ENCODE assay signal across 11 cellular contexts in the genomic region with DNA sequence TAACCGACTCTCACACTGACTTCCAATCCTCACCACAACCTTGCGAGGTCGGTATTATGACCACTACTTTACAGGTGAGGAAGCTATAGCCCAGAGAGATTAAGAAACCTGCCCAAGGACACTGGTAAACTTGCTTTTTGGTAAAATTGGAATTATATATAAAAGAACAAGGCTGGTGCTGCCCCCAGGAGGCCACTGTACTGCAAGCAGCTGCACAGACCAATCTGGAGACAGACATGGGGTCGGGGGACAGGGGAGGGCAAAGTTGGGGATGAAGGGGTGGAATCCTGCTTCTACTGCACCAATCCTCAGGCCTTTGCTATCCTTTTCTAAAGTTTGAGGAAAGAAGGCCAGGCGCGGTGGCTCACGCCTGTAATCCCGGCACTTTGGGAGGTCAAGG.
A peak's percentile ranks its signal among the peaks of the same experiment; 100 is the strongest.
DNase-seq lines count a peak whose midpoint lies in the region; ATAC-seq and TF ChIP-seq lines count a peak whose summit lies in the region.
"Had no signal": no experiment of that assay in that cellular context is flagged by ENCODE, and none has a peak within 500 bp of the region (broad histone marks: within the 10 kb centered on the region; RNA-seq: fewer than 3 reads in every experiment).

No MANE protein-coding gene starts in this region.

- DNase-seq in NCI-H2081 (lab: John Stamatoyannopoulos, UW) (peak; percentile 12 to 30), NCI-H2081 treated with DMSO at 0.1 percent for 48 hours (lab: John Stamatoyannopoulos, UW) (no peak), HuH-7.5 (ENCODE audit: low spot score) (peak; percentile 24), mesendoderm (peak; percentile 45), body of pancreas (no peak), coronary artery (ENCODE audit: low spot score) (no peak)
- DNase-seq: nephron progenitor cell, Peyer's patch had no signal

- no peak overlapping the region for H3K56ac ChIP-seq in mesendoderm (ENCODE audit: low read length)

- H3K9ac ChIP-seq in mesendoderm (ENCODE audit: low read length) = no peak overlapping the region

- no peaks in the 10 kb centered on the region for H3K79me1 ChIP-seq in mesendoderm (ENCODE audit: low read length)

- TF ChIP-seq CTCF in gastroesophageal sphincter (IDR thresholded peaks at IDR 0.05) (no peak), body of pancreas (IDR thresholded peaks at IDR 0.05) (no peak), coronary artery (IDR thresholded peaks at IDR 0.05) (no peak)

- no peak for TF ChIP-seq EP300 in gastroesophageal sphincter (IDR thresholded peaks at IDR 0.05)

- H3K36me3 ChIP-seq in mesendoderm (ENCODE audit: control insufficient read depth, insufficient read depth, low read length) (no peaks in the 10 kb centered on the region), gastroesophageal sphincter (no peaks in the 10 kb centered on the region), body of pancreas (replicated peaks in 1 of 2; ENCODE audit: insufficient read depth in 1 of 2, low read depth in 2 of 2) (no peaks in the 10 kb centered on the region)
- H3K36me3 ChIP-seq: Peyer's patch, thyroid gland had no signal

- no peak overlapping the region for H3K27ac ChIP-seq in mesendoderm (ENCODE audit: low read depth, low read length)
- H3K27ac ChIP-seq in gastroesophageal sphincter = no peak overlapping the region
- H3K27ac ChIP-seq in body of pancreas = no peak overlapping the region
- H3K27ac ChIP-seq in coronary artery = no peak overlapping the region
- H3K27ac ChIP-seq: Peyer's patch, thyroid gland had no signal

- no peak overlapping the region for H3K4ac ChIP-seq in mesendoderm (ENCODE audit: low read depth, low read length)

- H3K4me1 ChIP-seq in mesendoderm (ENCODE audit: control insufficient read depth, low read depth, low read length) (no peaks in the 10 kb centered on the region), gastroesophageal sphincter (no peaks in the 10 kb centered on the region), body of pancreas (no peaks in the 10 kb centered on the region)
- H3K4me1 ChIP-seq: Peyer's patch, thyroid gland had no signal

- WGBS in mesendoderm (ENCODE audit: extremely low coverage, insufficient coverage, low lambda C conversion rate) = no CpG with 5 or more reads among the region's 8 CpGs
- 79 to 93% methylated on average over 2 to 6 of the region's 8 CpGs for WGBS in gastroesophageal sphincter (ENCODE audit: low coverage in 1 of 2), 2 donors
- WGBS in body of pancreas, 2 donors = 76 to 81% methylated on average over 8 of the region's 8 CpGs

- no peak overlapping the region for H3K23ac ChIP-seq in mesendoderm (ENCODE audit: low read length)

- no peak overlapping the region for H2BK15ac ChIP-seq in mesendoderm (replicated peaks; ENCODE audit: low read depth)

- H3K18ac ChIP-seq in mesendoderm (ENCODE audit: low read length) = no peak overlapping the region

- intact Hi-C loops in body of pancreas (cut with DNase I) = no loop called here

- no peak overlapping the region for H3K4me2 ChIP-seq in mesendoderm (ENCODE audit: low read length)

- H3K4me3 ChIP-seq in mesendoderm (ENCODE audit: low read length) = no peak overlapping the region
- H3K4me3 ChIP-seq in gastroesophageal sphincter = no peak overlapping the region
- H3K4me3 ChIP-seq in body of pancreas = no peak overlapping the region
- H3K4me3 ChIP-seq in coronary artery = no peak overlapping the region
- H3K4me3 ChIP-seq: Peyer's patch, thyroid gland had no signal

- H2BK120ac ChIP-seq in mesendoderm (ENCODE audit: low read depth, low read length) = no peak overlapping the region

- no peaks in the 10 kb centered on the region for H3K79me2 ChIP-seq in mesendoderm (ENCODE audit: control insufficient read depth, insufficient read depth, low read length)

- H2AK5ac ChIP-seq in mesendoderm (ENCODE audit: low read length) = no peak overlapping the region

- H4K5ac ChIP-seq in mesendoderm (ENCODE audit: low read length) = no peak overlapping the region

- no peaks in the 10 kb centered on the region for H3K9me3 ChIP-seq in gastroesophageal sphincter
- H3K9me3 ChIP-seq in body of pancreas = no peaks in the 10 kb centered on the region
- H3K9me3 ChIP-seq: Peyer's patch, thyroid gland had no signal

- H3K27me3 ChIP-seq in mesendoderm (ENCODE audit: insufficient read depth, low read length, poor library complexity) (no peaks in the 10 kb centered on the region), gastroesophageal sphincter (no peaks in the 10 kb centered on the region), body of pancreas (no peaks in the 10 kb centered on the region)
- H3K27me3 ChIP-seq: Peyer's patch, thyroid gland had no signal

- no peak overlapping the region for H4K8ac ChIP-seq in mesendoderm (ENCODE audit: low read depth, low read length)

- ATAC-seq in SK-N-SH treated with all-trans-retinoic acid at 6 μM for 48 hours (peak; percentile 90), gastroesophageal sphincter (no peak), body of pancreas (no peak)

- TF ChIP-seq POLR2A in gastroesophageal sphincter (IDR thresholded peaks at IDR 0.05) (no peak), body of pancreas (IDR thresholded peaks at IDR 0.05) (no peak)

- H2BK5ac ChIP-seq in mesendoderm (ENCODE audit: low read length) = no peak overlapping the region

TF ChIP-seq in SK-N-SH treated with all-trans-retinoic acid at 6 μM for 48 hours, 23 proteins besides CTCF, POLR2A, EP300 and RAD21:
- TF ChIP-seq TOX (CRISPR knock-in tag; IDR thresholded peaks at IDR 0.05; ENCODE audit: borderline replicate concordance) (no peak), ZFP30 (CRISPR knock-in tag; IDR thresholded peaks at IDR 0.05) (no peak), PATZ1 (CRISPR knock-in tag; IDR thresholded peaks at IDR 0.05; ENCODE audit: borderline replicate concordance) (no peak), BACH2 (CRISPR knock-in tag; IDR thresholded peaks at IDR 0.05; ENCODE audit: borderline replicate concordance) (no peak), RARB (CRISPR knock-in tag; IDR thresholded peaks at IDR 0.05) (no peak), GLIS3 (CRISPR knock-in tag; IDR thresholded peaks at IDR 0.05) (no peak), TSHZ2 (CRISPR knock-in tag; IDR thresholded peaks at IDR 0.05) (no peak), ZC3H10 (CRISPR knock-in tag; IDR thresholded peaks at IDR 0.05) (no peak), ISL1 (CRISPR knock-in tag; IDR thresholded peaks at IDR 0.05) (no peak), ZNF565 (CRISPR knock-in tag; conservative IDR thresholded peaks at IDR 0.05; ENCODE audit: low read depth) (no peak)
- TF ChIP-seq, protein P1, sequence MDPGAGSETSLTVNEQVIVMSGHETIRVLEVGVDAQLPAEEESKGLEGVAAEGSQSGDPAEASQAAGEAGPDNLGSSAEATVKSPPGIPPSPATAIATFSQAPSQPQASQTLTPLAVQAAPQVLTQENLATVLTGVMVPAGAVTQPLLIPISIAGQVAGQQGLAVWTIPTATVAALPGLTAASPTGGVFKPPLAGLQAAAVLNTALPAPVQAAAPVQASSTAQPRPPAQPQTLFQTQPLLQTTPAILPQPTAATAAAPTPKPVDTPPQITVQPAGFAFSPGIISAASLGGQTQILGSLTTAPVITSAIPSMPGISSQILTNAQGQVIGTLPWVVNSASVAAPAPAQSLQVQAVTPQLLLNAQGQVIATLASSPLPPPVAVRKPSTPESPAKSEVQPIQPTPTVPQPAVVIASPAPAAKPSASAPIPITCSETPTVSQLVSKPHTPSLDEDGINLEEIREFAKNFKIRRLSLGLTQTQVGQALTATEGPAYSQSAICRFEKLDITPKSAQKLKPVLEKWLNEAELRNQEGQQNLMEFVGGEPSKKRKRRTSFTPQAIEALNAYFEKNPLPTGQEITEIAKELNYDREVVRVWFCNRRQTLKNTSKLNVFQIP (CRISPR knock-in tag; IDR thresholded peaks at IDR 0.05; ENCODE audit: borderline replicate concordance, low read depth) = no peak

Comparison
In these comparisons a context has a peak if more than half of its experiments do, and no peak if none do; other contexts are left out.
1. DNase-seq: peak in NCI-H2081 (2 of 2), HuH-7.5 (single experiment) and mesendoderm (single experiment); none in NCI-H2081 treated with DMSO at 0.1 percent for 48 hours (single experiment), body of pancreas (0 of 4) and coronary artery (single experiment).